ENCODE assay signal across 1 cellular context in genomic region chr7:83055197-83055596, GRCh38.
A peak's percentile ranks its signal among the peaks of the same experiment; 100 is the strongest.
TF ChIP-seq lines count a peak whose summit lies in the region.

No MANE protein-coding gene starts in this region.

TF ChIP-seq in A549, 52 proteins besides CTCF, POLR2A, EP300 and RAD21 (continued from another document):
- no peak for TF ChIP-seq REST (IDR thresholded peaks at IDR 0.05)
- TF ChIP-seq MAFK (IDR thresholded peaks at IDR 0.05; ENCODE audit: partially characterized antibody), result peak; percentile 45
TF ChIP-seq in A549: peak in this region for 1.
